ENCODE assay signal across 29 cellular contexts in genomic region chr2:188378551-188378950, GRCh38.
DNase-seq lines count a peak whose midpoint lies in the region; ATAC-seq and TF ChIP-seq lines count a peak whose summit lies in the region.
"Had no signal": no experiment of that assay in that cellular context is flagged by ENCODE, and none has a peak within 500 bp of the region (broad histone marks: within the 10 kb centered on the region; RNA-seq: fewer than 3 reads in every experiment).

No MANE protein-coding gene starts in this region.

- 0 out of 2 replicates have a peak overlapping the region, but pooled peaks have one; percentile 47 for H3K14ac ChIP-seq in IMR-90 (replicated peaks; ENCODE audit: low read depth, low read length)

- dilution Hi-C loops in IMR-90 (cut with HindIII; ENCODE audit: low sequenced_read_pairs, unreplicated experiment), result no loop called here

- H3K9ac ChIP-seq in IMR-90 (ENCODE audit: low read depth, low read length), result no peak overlapping the region
- H3K9ac ChIP-seq: BLaER1 treated with 17β-estradiol and CSF1 and Interleukin-3, amounts not matched to agents 10 nM and 100 nM had no signal

- no peak overlapping the region for H3K4ac ChIP-seq in IMR-90 (ENCODE audit: low read depth, low read length)

- no peak overlapping the region for H2AK9ac ChIP-seq in IMR-90 (replicated peaks; ENCODE audit: low read depth, low read length, poor library complexity)

- TF ChIP-seq POLR2A in IMR-90 (IDR thresholded peaks at IDR 0.05; ENCODE audit: low read depth, low read length), result no peak

- no CpG with 5 or more reads among the region's 2 CpGs for WGBS in IMR-90 (ENCODE audit: extremely low coverage in 2 of 2, insufficient read length in 1 of 2), 2 experiments

- peaks cover 14 to 33% of the 10 kb centered on the region in 2 experiments for H3K79me1 ChIP-seq in IMR-90 (ENCODE audit: low read depth in 1 of 2, low read length in 2 of 2)

- TF ChIP-seq CTCF in IMR-90 (conservative IDR thresholded peaks at IDR 0.05; ENCODE audit: low read depth, low read length) (no peak), foreskin fibroblast (IDR thresholded peaks at IDR 0.05; ENCODE audit: low read depth, low read length) (no peak)

- H3K36me3 ChIP-seq in IMR-90 (ENCODE audit: control insufficient read depth, insufficient read depth, low read length), result no peaks in the 10 kb centered on the region
- H3K36me3 ChIP-seq in SJCRH30, result no peaks in the 10 kb centered on the region
- no peaks in the 10 kb centered on the region for H3K36me3 ChIP-seq in effector memory CD4-positive, alpha-beta T cell (ENCODE audit: control insufficient read depth, insufficient read depth, low read length)
- H3K36me3 ChIP-seq: adrenal gland; BLaER1 treated with 17β-estradiol and CSF1 and Interleukin-3, amounts not matched to agents 10 nM and 100 nM; suprapubic skin; upper lobe of right lung had no signal

- CTCF ChIA-PET in IMR-90 (lab: Yijun Ruan, JAX), result interaction anchor here (0.6 kb wide), 2 partner anchors 9 to 86 kb away, joined by 3 read pairs; no protein-coding TSS in a partner anchor

- peak; percentile 29 for DNase-seq in Daoy (ENCODE audit: low read depth)
- peak; percentile 16 for DNase-seq in IMR-90
- peak; percentile 66 to 80 for DNase-seq in SJCRH30
- DNase-seq in foreskin fibroblast, result peak; percentile 4 to 8
- no peak for DNase-seq in activated CD8-positive, alpha-beta memory T cell treated with anti-CD3 and anti-CD28 coated beads, Interleukin-2, amount 50 U/mL, for 4 hours
- DNase-seq in effector memory CD4-positive, alpha-beta T cell, result no peak
- DNase-seq in HuH-7 (ENCODE audit: low spot score), result no peak
- DNase-seq: activated CD4-positive, alpha-beta memory T cell treated with anti-CD3 and anti-CD28 coated beads for 36 hours; activated CD4-positive, alpha-beta T cell treated with anti-CD3 and anti-CD28 coated beads for 1 hour; activated naive CD4-positive, alpha-beta T cell treated with Interleukin-2 at 50 U/mL for 16 hours; adrenal gland; body of pancreas; cerebellar nuclear complex; DND-41; hypothalamus; left cardiac atrium; NCI-H1105; NCI-H1930; nephron progenitor cell; retina; stimulated activated naive CD4-positive, alpha-beta T cell; T-helper 2 cell; upper lobe of right lung had no signal

- BruUV-seq in IMR-90 (replicated peaks; lab: Mats Ljungman, UMichigan), result no TSS peak

- no peaks in the 10 kb centered on the region for H4K20me1 ChIP-seq in IMR-90 (ENCODE audit: insufficient read depth, low read length)
- H4K20me1 ChIP-seq: BLaER1 treated with 17β-estradiol and CSF1 and Interleukin-3, amounts not matched to agents 10 nM and 100 nM had no signal

- H3K9me3 ChIP-seq in IMR-90 (ENCODE audit: control insufficient read depth, insufficient read depth, low read length) (no peaks in the 10 kb centered on the region), SJCRH30 (replicated peaks) (no peaks in the 10 kb centered on the region)
- no peaks in the 10 kb centered on the region for H3K9me3 ChIP-seq in effector memory CD4-positive, alpha-beta T cell (ENCODE audit: control insufficient read depth, low read length)
- H3K9me3 ChIP-seq: adrenal gland; BLaER1 treated with 17β-estradiol and CSF1 and Interleukin-3, amounts not matched to agents 10 nM and 100 nM; body of pancreas; suprapubic skin; upper lobe of right lung had no signal

- no peak overlapping the region for H3K23ac ChIP-seq in IMR-90 (ENCODE audit: low read depth, low read length)

- H4K5ac ChIP-seq in IMR-90 (ENCODE audit: low read depth, low read length), result no peak overlapping the region

- H3K56ac ChIP-seq in IMR-90 (ENCODE audit: extremely low read depth, insufficient read depth, low read length), result no peak overlapping the region

- TF ChIP-seq RAD21 in IMR-90 (IDR thresholded peaks at IDR 0.05; ENCODE audit: low read length), result no peak

- H2BK5ac ChIP-seq in IMR-90 (ENCODE audit: low read depth, low read length, poor library complexity, severe bottlenecking), result peak overlapping the region; percentile 10

- no peak overlapping the region for H4K91ac ChIP-seq in IMR-90 (ENCODE audit: insufficient read depth, low read depth, low read length)

- POLR2A ChIA-PET in IMR-90 (lab: Charles Lee; ENCODE audit: unreplicated experiment), result no interaction called here

- H3K27ac ChIP-seq in IMR-90 (ENCODE audit: insufficient read depth, low read length) (no peak overlapping the region), SJCRH30 (no peak overlapping the region)
- no peak overlapping the region for H3K27ac ChIP-seq in effector memory CD4-positive, alpha-beta T cell (ENCODE audit: insufficient read depth, low read length, poor library complexity, severe bottlenecking)
- H3K27ac ChIP-seq: adrenal gland; BLaER1 treated with 17β-estradiol and CSF1 and Interleukin-3, amounts not matched to agents 10 nM and 100 nM; body of pancreas; skin epidermis; suprapubic skin; upper lobe of right lung had no signal

- in situ Hi-C loops in IMR-90 (cut with MboI; ENCODE audit: low sequenced_read_pairs), result no loop called here

- H3K4me3 ChIP-seq in IMR-90 (ENCODE audit: insufficient read depth, low read depth, low read length), result no peak overlapping the region
- no peak overlapping the region for H3K4me3 ChIP-seq in SJCRH30
- H3K4me3 ChIP-seq in foreskin fibroblast (ENCODE audit: low read depth in 1 of 2, low read length in 2 of 2), result no peak overlapping the region
- no peak overlapping the region for H3K4me3 ChIP-seq in effector memory CD4-positive, alpha-beta T cell (ENCODE audit: insufficient read depth, low read depth, low read length, poor library complexity, severe bottlenecking)
- H3K4me3 ChIP-seq: adrenal gland; BLaER1 treated with 17β-estradiol and CSF1 and Interleukin-3, amounts not matched to agents 10 nM and 100 nM; body of pancreas; dorsolateral prefrontal cortex; lung; skin epidermis; suprapubic skin; upper lobe of right lung had no signal

- H2BK15ac ChIP-seq in IMR-90 (ENCODE audit: low read depth, low read length), result no peak overlapping the region

- peak overlapping the region; percentile 2; the same call in 1 of the 2 replicates for H3K4me2 ChIP-seq in IMR-90 (ENCODE audit: low read depth, low read length)
- H3K4me2 ChIP-seq: BLaER1 treated with 17β-estradiol and CSF1 and Interleukin-3, amounts not matched to agents 10 nM and 100 nM had no signal

- no peak overlapping the region; the same call in 1 of the 2 replicates for H2BK20ac ChIP-seq in IMR-90 (ENCODE audit: low read depth, low read length)

- peaks cover 3% of the 10 kb centered on the region; the same call in 1 of the 2 replicates for H3K9me1 ChIP-seq in IMR-90 (ENCODE audit: insufficient read depth, low read length)

- ATAC-seq in IMR-90 (ENCODE audit: low read depth) (no peak), GM21390 (IDR thresholded peaks at IDR 0.05; ENCODE audit: unreplicated experiment) (no peak)
- ATAC-seq: body of pancreas, left cardiac atrium, upper lobe of right lung had no signal

- H3K18ac ChIP-seq in IMR-90 (ENCODE audit: low read depth, low read length), result no peak overlapping the region

- H2BK120ac ChIP-seq in IMR-90 (ENCODE audit: low read depth, low read length), result peak overlapping the region; percentile 37; the same call in 1 of the 2 replicates

- H2AK5ac ChIP-seq in IMR-90 (ENCODE audit: low read depth, low read length), result peak overlapping the region; percentile 72; the same call in 1 of the 2 replicates

- intact Hi-C loops in IMR-90 (cut with micrococcal nuclease), result no loop called here

- H3K27me3 ChIP-seq in IMR-90 (ENCODE audit: control insufficient read depth, insufficient read depth, low read length) (no peaks in the 10 kb centered on the region), SJCRH30 (no peaks in the 10 kb centered on the region)
- no peaks in the 10 kb centered on the region for H3K27me3 ChIP-seq in effector memory CD4-positive, alpha-beta T cell (replicated peaks; ENCODE audit: control insufficient read depth, insufficient read depth, low read length, poor library complexity, severe bottlenecking)
- H3K27me3 ChIP-seq: adrenal gland; BLaER1 treated with 17β-estradiol and CSF1 and Interleukin-3, amounts not matched to agents 10 nM and 100 nM; body of pancreas; dorsolateral prefrontal cortex; suprapubic skin; upper lobe of right lung had no signal

- no peak overlapping the region for H2AFZ ChIP-seq in IMR-90 (replicated peaks; ENCODE audit: low read length, poor library complexity)

- no peak overlapping the region for H4K8ac ChIP-seq in IMR-90 (ENCODE audit: low read depth in 2 of 2, low read length in 2 of 2)

- H3K4me1 ChIP-seq in IMR-90 (ENCODE audit: control insufficient read depth, insufficient read depth, low read length) (peaks cover 13% of the 10 kb centered on the region), SJCRH30 (peaks cover 33% of the 10 kb centered on the region)
- no peaks in the 10 kb centered on the region for H3K4me1 ChIP-seq in effector memory CD4-positive, alpha-beta T cell (ENCODE audit: control insufficient read depth, insufficient read depth, low read length, poor library complexity, severe bottlenecking)
- H3K4me1 ChIP-seq: BLaER1 treated with 17β-estradiol and CSF1 and Interleukin-3, amounts not matched to agents 10 nM and 100 nM; upper lobe of right lung had no signal

TF ChIP-seq in IMR-90, 13 proteins besides CTCF, POLR2A, EP300 and RAD21:
- no peak for TF ChIP-seq BHLHE40 (IDR thresholded peaks at IDR 0.05; ENCODE audit: low read depth, low read length)
- no peak for TF ChIP-seq MAFK (IDR thresholded peaks at IDR 0.05; ENCODE audit: low read depth, low read length)
- TF ChIP-seq CHD1 (IDR thresholded peaks at IDR 0.05; ENCODE audit: low read depth, low read length), result no peak
- TF ChIP-seq SMC3 (IDR thresholded peaks at IDR 0.05; ENCODE audit: low read depth, low read length), result no peak
- TF ChIP-seq MXI1 (IDR thresholded peaks at IDR 0.05; ENCODE audit: borderline replicate concordance, low read depth, low read length), result no peak
- no peak for TF ChIP-seq CEBPB (IDR thresholded peaks at IDR 0.05; ENCODE audit: low read depth, low read length)
- no peak for TF ChIP-seq FOS (IDR thresholded peaks at IDR 0.05; ENCODE audit: low read depth, low read length)

Comparison
In these comparisons a context has a peak if more than half of its experiments do, and no peak if none do; other contexts are left out.
1. DNase-seq: peak in Daoy (single experiment), IMR-90 (single experiment), SJCRH30 (2 of 2) and foreskin fibroblast (2 of 2); none in activated CD8-positive, alpha-beta memory T cell treated with anti-CD3 and anti-CD28 coated beads, Interleukin-2, amount 50 U/mL, for 4 hours (single experiment), effector memory CD4-positive, alpha-beta T cell (0 of 3) and HuH-7 (single experiment).